Comparison of ENCODE assay signal across 8 cellular contexts in the genomic region with DNA sequence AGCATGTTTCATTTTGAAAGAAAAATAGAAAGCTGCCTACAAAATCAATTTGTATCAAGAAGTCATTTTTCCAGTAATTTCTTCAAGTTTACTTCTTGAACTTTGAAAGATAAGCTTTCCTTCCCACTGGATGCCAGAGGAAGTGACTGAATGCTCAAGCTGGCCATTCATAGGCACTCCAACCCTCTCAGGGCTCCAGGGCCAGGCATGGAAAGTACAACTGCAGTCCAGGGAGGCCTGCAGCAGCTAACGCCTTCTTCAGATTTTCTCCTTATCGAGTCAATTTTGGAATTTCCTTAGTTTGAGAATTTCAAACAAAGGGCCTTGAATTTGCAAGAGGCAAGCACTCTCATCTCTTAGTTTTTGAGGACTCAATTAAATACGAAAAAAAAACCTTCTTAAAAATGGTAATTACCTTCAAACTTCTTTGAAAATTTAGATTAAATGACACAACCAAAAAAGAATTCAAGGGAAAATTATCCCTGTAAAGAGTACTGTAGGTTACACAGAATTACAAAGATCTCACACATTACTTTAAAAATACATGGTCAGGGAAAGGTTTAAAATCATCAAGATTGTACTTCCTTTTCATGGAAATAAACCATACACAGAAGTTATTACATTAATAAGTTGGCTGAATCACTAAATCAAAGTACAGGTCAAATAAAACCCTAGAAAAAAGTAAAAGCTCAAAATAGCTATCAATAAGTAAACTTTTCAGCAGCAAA. TPM values are rescaled to one million over a fixed set of nuclear protein-coding genes. Genes with fewer than 3 reads are reported as not detected.
A peak's percentile ranks its signal among the peaks of the same experiment; 100 is the strongest.
DNase-seq lines count a peak whose midpoint lies in the region; ATAC-seq, FAIRE-seq and TF ChIP-seq lines count a peak whose summit lies in the region.

No MANE protein-coding gene starts in this region.

- peaks cover 3% of the 10 kb centered on the region in 2 donors for H3K36me3 Mint-ChIP-seq in CD14-positive monocyte

- peak overlapping the region; percentile 83 for H3K4me2 ChIP-seq in Karpas-422 (ENCODE audit: low read depth, low read length, poor library complexity, severe bottlenecking)

- H2AFZ ChIP-seq in Karpas-422 (ENCODE audit: low read length), result no peak overlapping the region

- peak overlapping the region; percentile 78; the same call in 1 of the 2 replicates for H3K27ac ChIP-seq in Karpas-422 (ENCODE audit: low read length)

- peaks cover 0 to 5% (median 0%) of the 10 kb centered on the region in 7 donors for H3K9me3 Mint-ChIP-seq in CD14-positive monocyte

- peaks cover 59% of the 10 kb centered on the region for H3K4me1 Mint-ChIP-seq in CD14-positive monocyte

- peaks cover 49% of the 10 kb centered on the region for H4K20me1 ChIP-seq in Karpas-422 (ENCODE audit: insufficient read depth, low read depth, low read length)

- H3K4me1 ChIP-seq in Karpas-422 (ENCODE audit: low read length) (peaks cover 58% of the 10 kb centered on the region), mucosa of descending colon (ENCODE audit: low read depth) (peaks cover 25% of the 10 kb centered on the region)

- FAIRE-seq in bronchial epithelial cell (lab: Jason Lieb, UNC), result no peak

- H3K9me3 ChIP-seq in Karpas-422 (ENCODE audit: low read length) (no peaks in the 10 kb centered on the region), mucosa of descending colon (no peaks in the 10 kb centered on the region)

- no peak for ATAC-seq in mucosa of descending colon
- no peak for ATAC-seq in GM21717 (IDR thresholded peaks at IDR 0.05; ENCODE audit: unreplicated experiment)

- peaks cover 0 to 5% (median 0%) of the 10 kb centered on the region in 3 donors for H3K27me3 Mint-ChIP-seq in CD14-positive monocyte (ENCODE audit: low read depth in 3 of 3)

- peaks cover 71% of the 10 kb centered on the region for H3K79me2 ChIP-seq in Karpas-422 (ENCODE audit: low read length)

- peak overlapping the region; percentile 96 for H3K9ac ChIP-seq in Karpas-422 (ENCODE audit: low read length)

- H3K4me3 Mint-ChIP-seq in CD14-positive monocyte, result peak overlapping the region; percentile 93 to 96

- peak overlapping the region; percentile 94 for H3K4me3 ChIP-seq in Karpas-422 (ENCODE audit: low read length)
- H3K4me3 ChIP-seq in bronchial epithelial cell (ENCODE audit: low read depth, low read length), result peak overlapping the region; percentile 85
- no peak overlapping the region for H3K4me3 ChIP-seq in mucosa of descending colon

- no peaks in the 10 kb centered on the region for H3K36me3 ChIP-seq in Karpas-422 (ENCODE audit: insufficient read depth, low read length)
- no peaks in the 10 kb centered on the region for H3K36me3 ChIP-seq in bronchial epithelial cell (ENCODE audit: control insufficient read depth, insufficient read depth, low read length)
- peaks cover 6% of the 10 kb centered on the region for H3K36me3 ChIP-seq in mucosa of descending colon (ENCODE audit: low read depth)

- no peak for DNase-seq in CD14-positive monocyte (ENCODE audit: low spot score)
- peak; percentile 49 for DNase-seq in Karpas-422
- DNase-seq in bronchial epithelial cell (ENCODE audit: low read depth), result peak; percentile 44
- peak in 2 of 3 donors; percentile 29 to 43 for DNase-seq in mucosa of descending colon
- no peak for DNase-seq in NCI-H128 (lab: John Stamatoyannopoulos, UW; ENCODE audit: unreplicated experiment)
- DNase-seq in MV-4-11 (lab: John Stamatoyannopoulos, UW), result no peak
- DNase-seq in LoVo (ENCODE audit: low spot score), result no peak

- H3K27me3 ChIP-seq in Karpas-422 (ENCODE audit: low read length), result no peaks in the 10 kb centered on the region
- H3K27me3 ChIP-seq in bronchial epithelial cell (ENCODE audit: control insufficient read depth, insufficient read depth, low read length), result no peaks in the 10 kb centered on the region

- intact Hi-C loops in CD14-positive monocyte (cut with micrococcal nuclease), result loop anchor here (2.0 to 10.0 kb wide), 3 partner anchors 17 to 355 kb away; partner anchors contain the start of gene CRTAP (in 1 of the 2)
- intact Hi-C loops in mucosa of descending colon (cut with DNase I, micrococcal nuclease), result no loop called here

- peak overlapping the region; percentile 90 to 97 (median 96) for H3K27ac Mint-ChIP-seq in CD14-positive monocyte

- H3K9me2 ChIP-seq in Karpas-422 (replicated peaks; ENCODE audit: insufficient read depth, low read length), result no peaks in the 10 kb centered on the region

- TF ChIP-seq CTCF in CD14-positive monocyte (IDR thresholded peaks at IDR 0.05) (no peak), bronchial epithelial cell (IDR thresholded peaks at IDR 0.05; ENCODE audit: insufficient read depth, low read length, severe bottlenecking) (no peak), mucosa of descending colon (IDR thresholded peaks at IDR 0.05) (no peak)

RNA-seq across cellular contexts. Expression of gene UBP1, which starts 2.5 kb away (rescaled TPM):
- polyA plus RNA-seq in CD14-positive monocyte, result 1 to 10 TPM; 7.8 to 8.8 TPM
- total RNA-seq in Karpas-422 (2014; rRNA removed; shearing (Covaris generic); ENCODE audit: low replicate concordance), result 86.8 and 95.7 TPM in 2 replicates
- total RNA-seq in bronchial epithelial cell (32.9 and 34.8 TPM in 2 replicates), mucosa of descending colon (10 to 100 TPM; 62.1 to 90.9 (median 64.3) TPM)

Comparison
In these comparisons a context has a peak if more than half of its experiments do, and no peak if none do; other contexts are left out.
1. DNase-seq: peak in Karpas-422 (single experiment), bronchial epithelial cell (single experiment) and mucosa of descending colon (2 of 3); none in CD14-positive monocyte (single experiment), NCI-H128 (single experiment), MV-4-11 (single experiment) and LoVo (single experiment).
2. intact Hi-C loops: an anchor here in CD14-positive monocyte (2.0 to 10.0 kb wide); none called in mucosa of descending colon.